Comparison of ENCODE assay signal across 7 cellular contexts in genomic region chr13:114315074-114315785, GRCh38. TPM values are rescaled to one million over a fixed set of nuclear protein-coding genes. Genes with fewer than 3 reads are reported as not detected.
DNase-seq lines count a peak whose midpoint lies in the region; ATAC-seq lines count a peak whose summit lies in the region.

No MANE protein-coding gene starts in this region.

- peak overlapping the region; percentile 93 for H3K4me3 ChIP-seq in neuron (ENCODE audit: low read length)

- peak; percentile 64 for DNase-seq in MV-4-11 (lab: John Stamatoyannopoulos, UW)
- DNase-seq in dermis blood vessel endothelial cell: peak; percentile 7
- no peak for DNase-seq in NCI-H524 (lab: John Stamatoyannopoulos, UW)

- H2AFZ ChIP-seq in neuron (ENCODE audit: low read depth, low read length): no peak overlapping the region

- H3K36me3 ChIP-seq in neuron (ENCODE audit: insufficient read depth, low read length): peaks cover 20% of the 10 kb centered on the region

- H3K27me3 ChIP-seq in neuron (ENCODE audit: insufficient read depth, low read length): no peaks in the 10 kb centered on the region

- ATAC-seq in GM19438 (IDR thresholded peaks at IDR 0.05; ENCODE audit: low read depth, unreplicated experiment): peak; percentile 16
- ATAC-seq in HG03565 (IDR thresholded peaks at IDR 0.05; ENCODE audit: unreplicated experiment): no peak
- ATAC-seq in GM21526 (IDR thresholded peaks at IDR 0.05; ENCODE audit: low FRiP score, unreplicated experiment): no peak

- peaks cover 35% of the 10 kb centered on the region for H3K4me1 ChIP-seq in neuron (ENCODE audit: insufficient read depth, low read length)

- no peaks in the 10 kb centered on the region for H3K9me3 ChIP-seq in neuron (ENCODE audit: low read length)

RNA-seq across cellular contexts. Expression of gene CHAMP1, which starts 0.9 kb away (rescaled TPM):
- total RNA-seq in dermis blood vessel endothelial cell: 10.7 and 11.0 TPM in 2 replicates

RNA-seq across cellular contexts. Expression of gene UPF3A, which starts 33.8 kb away (rescaled TPM):
- 24.0 and 25.5 TPM in 2 replicates for total RNA-seq in dermis blood vessel endothelial cell

Comparison
In these comparisons a context has a peak if more than half of its experiments do, and no peak if none do; other contexts are left out.
1. DNase-seq: peak in MV-4-11 (single experiment) and dermis blood vessel endothelial cell (single experiment); none in NCI-H524 (0 of 2).